ENCODE assay signal across 1 cellular context in genomic region chr2:55419514-55420243, GRCh38.
TF ChIP-seq lines count a peak whose summit lies in the region.

TSS of gene CCDC88A (minus strand) at chr2:55419856. CDS start at chr2:55419079, 777 bp downstream.

TF ChIP-seq in K562, 482 proteins besides CTCF, POLR2A, EP300 and RAD21 (continued from another document and continues in another):
- TF ChIP-seq ZNF280B (CRISPR knock-in tag; IDR thresholded peaks at IDR 0.05) (no peak), KLF16 (IDR thresholded peaks at IDR 0.05) (peak; percentile 27; the same call in 1 of the 2 replicates), DIDO1 (tag; IDR thresholded peaks at IDR 0.05; ENCODE audit: low read depth) (no peak), HDAC1 (IDR thresholded peaks at IDR 0.05) (peak; percentile 57 to 89; a peak in 3 of 4 replicates), TCF15 (CRISPR knock-in tag; IDR thresholded peaks at IDR 0.05) (no peak), MYC (IDR thresholded peaks at IDR 0.05; ENCODE audit: low read depth, low read length) (peak; percentile 87), MYC (CRISPR knock-in tag; IDR thresholded peaks at IDR 0.05; ENCODE audit: borderline replicate concordance, low read depth) (no peak; the same call in 1 of the 2 replicates), NR3C1 (CRISPR knock-in tag; IDR thresholded peaks at IDR 0.05) (no peak), CTCFL (IDR thresholded peaks at IDR 0.05; ENCODE audit: borderline replicate concordance, insufficient read depth, low read depth, low read length, poor library complexity, severe bottlenecking) (no peak), ESRRA (IDR thresholded peaks at IDR 0.05; ENCODE audit: borderline replicate concordance, low read depth) (peak; percentile 89; the same call in 1 of the 2 replicates), SMARCE1 (IDR thresholded peaks at IDR 0.05) (no peak; the same call in 1 of the 2 replicates), ZNF184 (CRISPR knock-in tag; IDR thresholded peaks at IDR 0.05) (no peak), TCF7L2 (IDR thresholded peaks at IDR 0.05; ENCODE audit: low read depth, low read length) (no peak), TFAP4 (CRISPR knock-in tag; IDR thresholded peaks at IDR 0.05; ENCODE audit: borderline replicate concordance) (peak; percentile 96), BACH1 (tag; IDR thresholded peaks at IDR 0.05) (no peak; the same call in 1 of the 2 replicates), MEF2A (IDR thresholded peaks at IDR 0.05; ENCODE audit: control insufficient read depth, low read depth, low read length) (peak; percentile 57), NR2C2 (CRISPR knock-in tag; IDR thresholded peaks at IDR 0.05) (no peak; the same call in 1 of the 2 replicates), NR2C2 (tag; IDR thresholded peaks at IDR 0.05) (peak; percentile 71), ZNF197 (CRISPR knock-in tag; IDR thresholded peaks at IDR 0.05; ENCODE audit: low read depth) (peak; percentile 96), LCOR (CRISPR knock-in tag; IDR thresholded peaks at IDR 0.05) (peak; percentile 89; the same call in 1 of the 2 replicates), AFF1 (IDR thresholded peaks at IDR 0.05; ENCODE audit: low read depth in 1 of 2, partially characterized antibody in 2 of 2) (no peak), PRMT5 (CRISPR knock-in tag; IDR thresholded peaks at IDR 0.05) (no peak), MCM5 (IDR thresholded peaks at IDR 0.05; ENCODE audit: low read depth) (no peak), SMC3 (conservative IDR thresholded peaks at IDR 0.05; ENCODE audit: insufficient read depth, low read depth, low read length) (peak; percentile 43), CBFA2T2 (conservative IDR thresholded peaks at IDR 0.05) (no peak; the same call in 1 of the 2 replicates), FOS (IDR thresholded peaks at IDR 0.05; ENCODE audit: extremely low read depth, insufficient read length) (no peak), TAL1 (IDR thresholded peaks at IDR 0.05) (no peak), NFIX (CRISPR knock-in tag; IDR thresholded peaks at IDR 0.05; ENCODE audit: low read depth) (no peak), VEZF1 (CRISPR knock-in tag; IDR thresholded peaks at IDR 0.05) (peak; percentile 97), ZBTB34 (CRISPR knock-in tag; IDR thresholded peaks at IDR 0.05) (no peak), COPS2 (conservative IDR thresholded peaks at IDR 0.05) (no peak), ZNF124 (CRISPR knock-in tag; IDR thresholded peaks at IDR 0.05) (no peak), ZNF512 (tag; IDR thresholded peaks at IDR 0.05) (no peak), CGGBP1 (CRISPR knock-in tag; IDR thresholded peaks at IDR 0.05) (no peak), ZNF318 (IDR thresholded peaks at IDR 0.05; ENCODE audit: borderline replicate concordance in 1 of 2, low read depth in 1 of 2) (no peak), RBM22 (IDR thresholded peaks at IDR 0.05; ENCODE audit: low read depth, low read length, poor library complexity, severe bottlenecking) (peak; percentile 90), KDM4B (IDR thresholded peaks at IDR 0.05; ENCODE audit: borderline replicate concordance in 2 of 2, low read depth in 1 of 2) (no peak; a peak in 1 of 4 replicates), ZNF830 (CRISPR knock-in tag; IDR thresholded peaks at IDR 0.05) (0 out of 2 replicates have a peak, but pooled peaks have one; percentile 82)
